Comparison of ENCODE assay signal across 21 cellular contexts in the genomic region with DNA sequence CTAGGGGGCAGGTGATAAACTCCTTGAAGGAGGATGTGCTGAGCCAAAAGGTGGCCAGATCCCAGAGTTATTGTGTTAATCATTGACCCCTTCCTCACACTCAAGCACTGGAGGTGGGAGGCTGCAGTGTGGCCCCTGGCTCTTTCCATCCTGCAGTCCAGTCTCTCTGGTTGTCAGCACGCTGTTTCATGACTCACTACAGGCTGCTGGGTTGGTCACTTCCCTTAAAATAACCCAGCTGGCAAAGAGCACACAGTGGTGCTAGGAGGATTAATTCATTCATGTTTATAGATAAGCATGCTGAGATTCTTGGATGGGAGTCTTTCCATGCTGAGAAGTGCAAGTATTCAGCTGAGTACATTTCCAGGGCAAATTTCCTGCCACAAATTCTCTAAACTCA.
DNase-seq lines count a peak whose midpoint lies in the region; ATAC-seq and TF ChIP-seq lines count a peak whose summit lies in the region.
"Had no signal": no experiment of that assay in that cellular context is flagged by ENCODE, and none has a peak within 500 bp of the region (broad histone marks: within the 10 kb centered on the region; RNA-seq: fewer than 3 reads in every experiment).

No MANE protein-coding gene starts in this region.

- TF ChIP-seq POLR2A in transverse colon (IDR thresholded peaks at IDR 0.05): no peak

- TF ChIP-seq EP300 in transverse colon (IDR thresholded peaks at IDR 0.05; ENCODE audit: low read depth): no peak

- intact Hi-C loops in transverse colon (cut with DNase I; ENCODE audit: low total_unique reads): no loop called here

- in situ Hi-C loops in transverse colon (cut with MboI; ENCODE audit: low pct_ligation_motif_present in 1 of 4, low pct_unique_long_range_greater_than_20kb in 1 of 4, low sequenced_read_pairs in 3 of 4): no loop called here

- DNase-seq in GM04503 (ENCODE audit: low read depth) (peak; percentile 22), ecto neural progenitor cell (ENCODE audit: low spot score) (peak; percentile 29), kidney tubule cell (ENCODE audit: low spot score) (peak; percentile 88), transverse colon (peak; percentile 13), MV-4-11 (lab: John Stamatoyannopoulos, UW) (no peak)
- no peak for DNase-seq in effector CD4-positive, alpha-beta T cell
- no peak for DNase-seq in stimulated activated naive CD8-positive, alpha-beta T cell treated with anti-CD3 and anti-CD28 coated beads, Interleukin-15, Interleukin-2, amounts not matched to agents 100 U/mL and 50 U/mL, for 24 hours
- DNase-seq: activated CD4-positive, alpha-beta memory T cell treated with anti-CD3 and anti-CD28 coated beads, Interleukin-2, amount 10 ng/mL, durations not matched to agents 7 days and 5 days; activated T-cell treated with anti-CD3 and anti-CD28 coated beads, Interleukin-2, amount 50 U/mL, for 4 hours; brain microvascular endothelial cell; hypothalamus; kidney glomerular epithelial cell; NCI-H1105; NCI-H82; nucleus accumbens; RPMI8226; stimulated activated CD4-positive, alpha-beta T cell treated with anti-CD3 and anti-CD28 coated beads, Interleukin-2, amount 100 ng/mL, for 48 hours; substantia nigra; SW 1271 had no signal

- no peaks in the 10 kb centered on the region for H3K36me3 ChIP-seq in transverse colon
- H3K36me3 ChIP-seq: brain microvascular endothelial cell, HAP-1 had no signal

- no peaks in the 10 kb centered on the region for H3K27me3 ChIP-seq in transverse colon
- H3K27me3 ChIP-seq: brain microvascular endothelial cell had no signal

- H3K4me1 ChIP-seq in transverse colon: peaks cover 20 to 45% (median 28%) of the 10 kb centered on the region in 4 donors
- H3K4me1 ChIP-seq: HAP-1 had no signal

- TF ChIP-seq CTCF in transverse colon (IDR thresholded peaks at IDR 0.05): no peak

- ATAC-seq in stimulated activated naive CD8-positive, alpha-beta T cell treated with anti-CD3 and anti-CD28 coated beads, Interleukin-15, Interleukin-2, amounts not matched to agents 100 U/mL and 50 U/mL, for 24 hours: no peak
- ATAC-seq: activated T-cell treated with anti-CD3 and anti-CD28 coated beads, Interleukin-2, amount 50 U/mL, for 4 hours had no signal

- 29% methylated on average over 1 of the region's 1 CpG; no CpG with 5 or more reads in 1 of the 2 donors for WGBS in transverse colon (ENCODE audit: low coverage in 1 of 2), 2 donors

- peak overlapping the region in 2 of 4 donors; percentile 2 to 49 for H3K27ac ChIP-seq in transverse colon
- H3K27ac ChIP-seq: brain microvascular endothelial cell, KMS-11 had no signal

- no peak overlapping the region for H3K4me3 ChIP-seq in transverse colon
- H3K4me3 ChIP-seq: HAP-1 had no signal

- H3K9me3 ChIP-seq in transverse colon: no peaks in the 10 kb centered on the region
- H3K9me3 ChIP-seq: HAP-1 had no signal

Comparison
In these comparisons a context has a peak if more than half of its experiments do, and no peak if none do; other contexts are left out.
1. DNase-seq: peak in GM04503 (single experiment), ecto neural progenitor cell (single experiment), kidney tubule cell (single experiment) and transverse colon (single experiment); none in MV-4-11 (single experiment), effector CD4-positive, alpha-beta T cell (single experiment) and stimulated activated naive CD8-positive, alpha-beta T cell treated with anti-CD3 and anti-CD28 coated beads, Interleukin-15, Interleukin-2, amounts not matched to agents 100 U/mL and 50 U/mL, for 24 hours (single experiment).